In genomic region chr10:8416755-8417154, GRCh38 we compare ENCODE assay signal across 11 cellular contexts.
DNase-seq lines count a peak whose midpoint lies in the region; ATAC-seq and FAIRE-seq lines count a peak whose summit lies in the region.
"Had no signal": no experiment of that assay in that cellular context is flagged by ENCODE, and none has a peak within 500 bp of the region (broad histone marks: within the 10 kb centered on the region; RNA-seq: fewer than 3 reads in every experiment).

No MANE protein-coding gene starts in this region.

- peaks cover 3% of the 10 kb centered on the region for H3K9me3 Mint-ChIP-seq in activated CD8-positive, alpha-beta memory T cell treated with anti-CD3 and anti-CD28 coated beads, Interleukin-2, amount 10 ng/mL, durations not matched to agents 7 days and 5 days (ENCODE audit: low read depth)
- H3K9me3 Mint-ChIP-seq in activated T-cell treated with anti-CD3 and anti-CD28 coated beads, Interleukin-2, amount 50 U/mL, for 72 hours: peaks cover 2 to 4% of the 10 kb centered on the region in 2 donors
- peaks cover 0 to 3% of the 10 kb centered on the region in 2 donors for H3K9me3 Mint-ChIP-seq in stimulated activated naive B cell treated with anti-CD40 and anti-IgM and Interleukin-4, amounts not matched to agents 10 μg/mL and 1 μg/mL and 100 μg/mL, for 72 hours

- H3K36me3 Mint-ChIP-seq in activated CD8-positive, alpha-beta memory T cell treated with anti-CD3 and anti-CD28 coated beads, Interleukin-2, amount 10 ng/mL, durations not matched to agents 7 days and 5 days: peaks cover 11% of the 10 kb centered on the region
- peaks cover 0 to 2% of the 10 kb centered on the region in 2 donors for H3K36me3 Mint-ChIP-seq in activated T-cell treated with anti-CD3 and anti-CD28 coated beads, Interleukin-2, amount 50 U/mL, for 72 hours (ENCODE audit: insufficient read depth in 2 of 2)
- H3K36me3 Mint-ChIP-seq in stimulated activated naive B cell treated with anti-CD40 and anti-IgM and Interleukin-4, amounts not matched to agents 10 μg/mL and 1 μg/mL and 100 μg/mL, for 72 hours: no peaks in the 10 kb centered on the region

- DNase-seq in activated CD8-positive, alpha-beta memory T cell treated with anti-CD3 and anti-CD28 coated beads, Interleukin-2, amount 10 ng/mL, durations not matched to agents 7 days and 5 days: peak; percentile 65
- DNase-seq in activated CD8-positive, alpha-beta memory T cell treated with anti-CD3 and anti-CD28 coated beads, Interleukin-2, amount 50 U/mL, for 48 hours: no peak
- DNase-seq in activated T-cell treated with anti-CD3 and anti-CD28 coated beads, Interleukin-2, amount 50 U/mL, for 72 hours: peak; percentile 25 to 64
- no peak for DNase-seq in stimulated activated naive B cell treated with anti-CD40 and anti-IgM and Interleukin-4, amounts not matched to agents 10 μg/mL and 1 μg/mL and 100 μg/mL, for 72 hours
- no peak for DNase-seq in HUDEP-2 (lab: John Stamatoyannopoulos, UW; ENCODE audit: unreplicated experiment in 76 of 76)
- no peak for DNase-seq in frontal cortex (ENCODE audit: low spot score in 2 of 2)
- DNase-seq in KBM-7: no peak
- DNase-seq: EL, H9 had no signal

- FAIRE-seq in frontal cortex (lab: Jason Lieb, UNC): no peak
- FAIRE-seq: astrocyte had no signal

- peaks cover 48% of the 10 kb centered on the region for H3K4me1 Mint-ChIP-seq in activated CD8-positive, alpha-beta memory T cell treated with anti-CD3 and anti-CD28 coated beads, Interleukin-2, amount 10 ng/mL, durations not matched to agents 7 days and 5 days
- H3K4me1 Mint-ChIP-seq in activated T-cell treated with anti-CD3 and anti-CD28 coated beads, Interleukin-2, amount 50 U/mL, for 72 hours (ENCODE audit: low read depth): peaks cover 52% of the 10 kb centered on the region
- peaks cover 4 to 5% of the 10 kb centered on the region in 2 donors for H3K4me1 Mint-ChIP-seq in stimulated activated naive B cell treated with anti-CD40 and anti-IgM and Interleukin-4, amounts not matched to agents 10 μg/mL and 1 μg/mL and 100 μg/mL, for 72 hours
- H3K4me1 Mint-ChIP-seq: H9 had no signal

- H3K27ac Mint-ChIP-seq in activated CD8-positive, alpha-beta memory T cell treated with anti-CD3 and anti-CD28 coated beads, Interleukin-2, amount 10 ng/mL, durations not matched to agents 7 days and 5 days: peak overlapping the region; percentile 89
- H3K27ac Mint-ChIP-seq in activated T-cell treated with anti-CD3 and anti-CD28 coated beads, Interleukin-2, amount 50 U/mL, for 72 hours: peak overlapping the region; percentile 91
- H3K27ac Mint-ChIP-seq in stimulated activated naive B cell treated with anti-CD40 and anti-IgM and Interleukin-4, amounts not matched to agents 10 μg/mL and 1 μg/mL and 100 μg/mL, for 72 hours: no peak overlapping the region
- H3K27ac Mint-ChIP-seq: H9 had no signal

- peak overlapping the region; percentile 8 for H3K4me3 Mint-ChIP-seq in activated CD8-positive, alpha-beta memory T cell treated with anti-CD3 and anti-CD28 coated beads, Interleukin-2, amount 10 ng/mL, durations not matched to agents 7 days and 5 days
- H3K4me3 Mint-ChIP-seq in activated T-cell treated with anti-CD3 and anti-CD28 coated beads, Interleukin-2, amount 50 U/mL, for 72 hours: peak overlapping the region; percentile 62 to 75
- H3K4me3 Mint-ChIP-seq in stimulated activated naive B cell treated with anti-CD40 and anti-IgM and Interleukin-4, amounts not matched to agents 10 μg/mL and 1 μg/mL and 100 μg/mL, for 72 hours: no peak overlapping the region
- H3K4me3 Mint-ChIP-seq: H9 had no signal

- ATAC-seq in activated CD8-positive, alpha-beta memory T cell treated with anti-CD3 and anti-CD28 coated beads, Interleukin-2, amount 10 ng/mL, durations not matched to agents 7 days and 5 days: peak; percentile 42
- ATAC-seq in HG03095 (IDR thresholded peaks at IDR 0.05; ENCODE audit: unreplicated experiment): peak; percentile 17
- ATAC-seq in activated T-cell treated with anti-CD3 and anti-CD28 coated beads, Interleukin-2, amount 50 U/mL, for 72 hours (replicated peaks in 1 of 2): no peak
- peak; percentile 20 to 43 for ATAC-seq in stimulated activated naive B cell treated with anti-CD40 and anti-IgM and Interleukin-4, amounts not matched to agents 10 μg/mL and 1 μg/mL and 100 μg/mL, for 72 hours (replicated peaks)

- in situ Hi-C loops in KBM-7 (cut with MboI; ENCODE audit: low pct_unique_long_range_greater_than_20kb, low sequenced_read_pairs): no loop called here

- H3K27me3 Mint-ChIP-seq in activated CD8-positive, alpha-beta memory T cell treated with anti-CD3 and anti-CD28 coated beads, Interleukin-2, amount 10 ng/mL, durations not matched to agents 7 days and 5 days: no peaks in the 10 kb centered on the region
- H3K27me3 Mint-ChIP-seq in activated T-cell treated with anti-CD3 and anti-CD28 coated beads, Interleukin-2, amount 50 U/mL, for 72 hours (ENCODE audit: low read depth): no peaks in the 10 kb centered on the region
- H3K27me3 Mint-ChIP-seq in stimulated activated naive B cell treated with anti-CD40 and anti-IgM and Interleukin-4, amounts not matched to agents 10 μg/mL and 1 μg/mL and 100 μg/mL, for 72 hours: peaks cover 0 to 4% of the 10 kb centered on the region in 2 donors

- CTCF ChIA-PET in activated CD8-positive, alpha-beta memory T cell treated with anti-CD3 and anti-CD28 coated beads, Interleukin-2, amount 10 ng/mL, durations not matched to agents 7 days and 5 days (lab: Charles Lee): interaction anchor here (0.7 to 3.4 kb wide), 8 partner anchors 10 to 332 kb away, joined by 3 to 25 read pairs (median 4); no protein-coding TSS in a partner anchor

Comparison
In these comparisons a context has a peak if more than half of its experiments do, and no peak if none do; other contexts are left out.
1. DNase-seq: peak in activated CD8-positive, alpha-beta memory T cell treated with anti-CD3 and anti-CD28 coated beads, Interleukin-2, amount 10 ng/mL, durations not matched to agents 7 days and 5 days (single experiment) and activated T-cell treated with anti-CD3 and anti-CD28 coated beads, Interleukin-2, amount 50 U/mL, for 72 hours (2 of 2); none in activated CD8-positive, alpha-beta memory T cell treated with anti-CD3 and anti-CD28 coated beads, Interleukin-2, amount 50 U/mL, for 48 hours (single experiment), stimulated activated naive B cell treated with anti-CD40 and anti-IgM and Interleukin-4, amounts not matched to agents 10 μg/mL and 1 μg/mL and 100 μg/mL, for 72 hours (single experiment), HUDEP-2 (0 of 76), frontal cortex (0 of 2) and KBM-7 (single experiment).
2. ATAC-seq: peak in activated CD8-positive, alpha-beta memory T cell treated with anti-CD3 and anti-CD28 coated beads, Interleukin-2, amount 10 ng/mL, durations not matched to agents 7 days and 5 days (single experiment), HG03095 (single experiment) and stimulated activated naive B cell treated with anti-CD40 and anti-IgM and Interleukin-4, amounts not matched to agents 10 μg/mL and 1 μg/mL and 100 μg/mL, for 72 hours (2 of 2); none in activated T-cell treated with anti-CD3 and anti-CD28 coated beads, Interleukin-2, amount 50 U/mL, for 72 hours (0 of 2).
3. H3K4me3 Mint-ChIP-seq: peak in activated CD8-positive, alpha-beta memory T cell treated with anti-CD3 and anti-CD28 coated beads, Interleukin-2, amount 10 ng/mL, durations not matched to agents 7 days and 5 days (single experiment) and activated T-cell treated with anti-CD3 and anti-CD28 coated beads, Interleukin-2, amount 50 U/mL, for 72 hours (2 of 2); none in stimulated activated naive B cell treated with anti-CD40 and anti-IgM and Interleukin-4, amounts not matched to agents 10 μg/mL and 1 μg/mL and 100 μg/mL, for 72 hours (0 of 2).